9 cellular contexts compared by ENCODE assay signal in the genomic region with DNA sequence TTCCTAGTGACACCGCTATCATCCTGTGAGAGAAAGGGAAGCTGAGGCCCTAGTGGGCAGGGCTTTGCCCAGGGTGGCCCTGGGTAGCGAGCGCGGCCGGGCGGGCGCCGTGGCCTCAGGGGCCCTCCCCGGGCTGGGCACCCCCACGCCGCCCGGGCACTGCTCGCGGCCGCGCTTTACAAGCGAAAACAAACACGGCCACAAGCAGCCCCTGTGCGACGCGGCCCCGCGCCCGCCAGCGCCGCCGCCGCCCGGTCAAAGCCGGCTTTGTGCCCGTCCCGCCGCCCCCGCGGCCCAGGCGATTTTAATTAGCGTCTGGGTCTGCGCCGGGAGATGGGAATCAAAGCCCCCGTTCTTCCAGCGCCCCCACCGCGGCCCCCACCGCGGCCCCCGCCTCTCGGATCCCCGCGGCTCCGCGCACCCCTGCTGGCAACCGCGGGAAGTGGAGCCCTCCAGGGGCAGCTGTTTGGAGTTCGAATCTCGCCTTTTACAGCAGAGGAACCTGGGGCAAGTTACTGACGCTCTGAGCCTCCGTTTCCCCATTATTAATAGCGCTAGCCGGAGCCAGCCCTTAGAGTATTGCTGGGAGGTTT. TPM values are rescaled to one million over a fixed set of nuclear protein-coding genes. Genes with fewer than 3 reads are reported as not detected.
A peak's percentile ranks its signal among the peaks of the same experiment; 100 is the strongest.
DNase-seq lines count a peak whose midpoint lies in the region; ATAC-seq and TF ChIP-seq lines count a peak whose summit lies in the region.
"Had no signal": no experiment of that assay in that cellular context is flagged by ENCODE, and none has a peak within 500 bp of the region (broad histone marks: within the 10 kb centered on the region; RNA-seq: fewer than 3 reads in every experiment).

No MANE protein-coding gene starts in this region.

- no peak overlapping the region for H3K27ac ChIP-seq in fibroblast of lung (ENCODE audit: insufficient read depth, low read length)
- peak overlapping the region; percentile 93 to 95 for H3K27ac ChIP-seq in uterus

- H3K9me3 ChIP-seq in fibroblast of lung (ENCODE audit: control insufficient read depth, insufficient read depth, low read depth, low read length): no peaks in the 10 kb centered on the region
- H3K9me3 ChIP-seq in uterus: no peaks in the 10 kb centered on the region

- H3K36me3 Mint-ChIP-seq in activated naive CD4-positive, alpha-beta T cell treated with anti-CD3 and anti-CD28 coated beads, Interleukin-2, amount 10 ng/mL, durations not matched to agents 7 days and 5 days: no peaks in the 10 kb centered on the region

- H3K4me1 Mint-ChIP-seq in activated naive CD4-positive, alpha-beta T cell treated with anti-CD3 and anti-CD28 coated beads, Interleukin-2, amount 10 ng/mL, durations not matched to agents 7 days and 5 days: peaks cover 2% of the 10 kb centered on the region

- H3K9me3 Mint-ChIP-seq in activated naive CD4-positive, alpha-beta T cell treated with anti-CD3 and anti-CD28 coated beads, Interleukin-2, amount 10 ng/mL, durations not matched to agents 7 days and 5 days: no peaks in the 10 kb centered on the region

- no peaks in the 10 kb centered on the region for H3K36me3 ChIP-seq in fibroblast of lung (ENCODE audit: control insufficient read depth, insufficient read depth, low read length)
- H3K36me3 ChIP-seq in uterus: no peaks in the 10 kb centered on the region

- H4K20me1 ChIP-seq in fibroblast of lung (ENCODE audit: control insufficient read depth, extremely low read depth, insufficient read depth, low read length): no peaks in the 10 kb centered on the region

- H3K4me3 ChIP-seq in fibroblast of lung (replicated peaks in 1 of 4; ENCODE audit: control extremely low read depth in 1 of 4, insufficient read depth in 1 of 4, low read depth in 3 of 4, low read length in 4 of 4): peak overlapping the region in 2 of 4 experiments; percentile 9 to 48
- H3K4me3 ChIP-seq in uterus: peak overlapping the region in 1 of 2 donors; percentile 37

- peak overlapping the region; percentile 33 for H3K9ac ChIP-seq in fibroblast of lung (ENCODE audit: insufficient read depth, low read length)

- no peak overlapping the region for H3K4me3 Mint-ChIP-seq in activated naive CD4-positive, alpha-beta T cell treated with anti-CD3 and anti-CD28 coated beads, Interleukin-2, amount 10 ng/mL, durations not matched to agents 7 days and 5 days

- H3K27me3 Mint-ChIP-seq in activated naive CD4-positive, alpha-beta T cell treated with anti-CD3 and anti-CD28 coated beads, Interleukin-2, amount 10 ng/mL, durations not matched to agents 7 days and 5 days: peaks cover 48% of the 10 kb centered on the region

- no peak overlapping the region for H2AFZ ChIP-seq in fibroblast of lung (ENCODE audit: low read length)

- intact Hi-C loops in uterus (cut with DNase I; ENCODE audit: low total_unique reads): no loop called here

- TF ChIP-seq CTCF in fibroblast of lung (conservative IDR thresholded peaks at IDR 0.05 in 1 of 2, IDR thresholded peaks at IDR 0.05 in 1 of 2; ENCODE audit: low read depth in 1 of 2, low read length in 2 of 2): peak; percentile 44 to 49
- peak; percentile 29 to 68 (median 35) for TF ChIP-seq CTCF in uterus (IDR thresholded peaks at IDR 0.05)

- peak in 1 of 2 donors; percentile 16 for TF ChIP-seq POLR2A in uterus (IDR thresholded peaks at IDR 0.05)

- H3K4me2 ChIP-seq in fibroblast of lung (ENCODE audit: extremely low read depth, insufficient read depth, low read length): peak overlapping the region; percentile 51

- DNase-seq in activated naive CD4-positive, alpha-beta T cell treated with anti-CD3 and anti-CD28 coated beads, Interleukin-2, amount 10 ng/mL, durations not matched to agents 7 days and 5 days: peak; percentile 19
- no peak for DNase-seq in activated naive CD4-positive, alpha-beta T cell treated with Interleukin-2 at 50 U/mL for 16 hours
- DNase-seq in fibroblast of lung (ENCODE audit: low read depth in 2 of 2) (no peak), midbrain (lab: John Stamatoyannopoulos, UW) (peak; percentile 88), uterus (peak in 1 of 2 donors; percentile 63)
- no peak for DNase-seq in activated CD8-positive, alpha-beta memory T cell treated with anti-CD3 and anti-CD28 coated beads, Interleukin-2, amount 50 U/mL, for 48 hours

- CTCF ChIA-PET in activated naive CD4-positive, alpha-beta T cell treated with anti-CD3 and anti-CD28 coated beads, Interleukin-2, amount 10 ng/mL, durations not matched to agents 7 days and 5 days (lab: Charles Lee): interaction anchor here (0.9 kb wide), 1 partner anchor 19 kb away, joined by 3 read pairs; no protein-coding TSS in a partner anchor

- ATAC-seq in GM19467 (IDR thresholded peaks at IDR 0.05; ENCODE audit: unreplicated experiment) (no peak), HG03039 (IDR thresholded peaks at IDR 0.05; ENCODE audit: unreplicated experiment) (no peak)

- no peak overlapping the region for H3K27ac Mint-ChIP-seq in activated naive CD4-positive, alpha-beta T cell treated with anti-CD3 and anti-CD28 coated beads, Interleukin-2, amount 10 ng/mL, durations not matched to agents 7 days and 5 days

- H3K4me1 ChIP-seq in fibroblast of lung (ENCODE audit: control insufficient read depth, extremely low read depth, insufficient read depth, low read length) (peaks cover 5% of the 10 kb centered on the region), uterus (peaks cover 4 to 28% of the 10 kb centered on the region in 2 donors)

- H3K79me2 ChIP-seq in fibroblast of lung (ENCODE audit: control insufficient read depth, insufficient read depth, low read length): no peaks in the 10 kb centered on the region

- no peaks in the 10 kb centered on the region for H3K27me3 ChIP-seq in fibroblast of lung (ENCODE audit: control insufficient read depth, insufficient read depth, low read length)
- no peaks in the 10 kb centered on the region for H3K27me3 ChIP-seq in uterus

RNA-seq across cellular contexts. Expression of a gene that starts 47.9 kb away (rescaled TPM):
- not detected in 2 replicates for total RNA-seq in fibroblast of lung
- polyA plus RNA-seq in fibroblast of lung: not detected in 2 replicates
- 0.23 TPM in 1 of 2 replicates, not detected in the other for polyA plus RNA-seq in fibroblast of lung (2012)
- polyA minus RNA-seq in fibroblast of lung (ENCODE audit: low replicate concordance): not detected in 2 replicates
- 100 to 1,000 TPM in 1 of 4 donors, 1 to 10 TPM in 1, under 1 TPM in 2; 0.41 to 115 (median 2.9) TPM for total RNA-seq in uterus
- polyA plus RNA-seq: neural cell had no signal

Comparison
In these comparisons a context has a peak if more than half of its experiments do, and no peak if none do; other contexts are left out.
1. DNase-seq: peak in activated naive CD4-positive, alpha-beta T cell treated with anti-CD3 and anti-CD28 coated beads, Interleukin-2, amount 10 ng/mL, durations not matched to agents 7 days and 5 days (single experiment) and midbrain (single experiment); none in activated naive CD4-positive, alpha-beta T cell treated with Interleukin-2 at 50 U/mL for 16 hours (single experiment), fibroblast of lung (0 of 2) and activated CD8-positive, alpha-beta memory T cell treated with anti-CD3 and anti-CD28 coated beads, Interleukin-2, amount 50 U/mL, for 48 hours (single experiment).